In genomic region chr11:130937051-130937450, GRCh38 we compare ENCODE assay signal across 36 cellular contexts.
"Had no signal": no experiment of that assay in that cellular context is flagged by ENCODE, and none has a peak within 500 bp of the region (broad histone marks: within the 10 kb centered on the region; RNA-seq: fewer than 3 reads in every experiment).

No MANE protein-coding gene starts in this region.

- H3K4me3 ChIP-seq: adrenal gland, body of pancreas had no signal

- FAIRE-seq: astrocyte had no signal

- DNase-seq: activated B cell treated with CpG ODN at 0.5 μM for 24 hours; activated CD4-positive, alpha-beta T cell treated with anti-CD3 and anti-CD28 coated beads for 1 hour; activated CD4-positive, alpha-beta T cell treated with anti-CD3 and anti-CD28 coated beads, Interleukin-2, amount 10 ng/mL, durations not matched to agents 7 days and 5 days; activated CD4-positive, alpha-beta T cell treated with anti-CD3 and anti-CD28 coated beads, Interleukin-2, amount 50 U/mL, for 48 hours; activated CD8-positive, alpha-beta T cell treated with anti-CD3 and anti-CD28 coated beads, Interleukin-2, amount 10 ng/mL, durations not matched to agents 7 days and 5 days; activated gamma-delta T cell; activated naive CD4-positive, alpha-beta T cell treated with Interleukin-2 at 50 U/mL for 16 hours; activated naive CD8-positive, alpha-beta T cell treated with anti-CD3 and anti-CD28 coated beads, Interleukin-2, amount 10 ng/mL, durations not matched to agents 7 days and 5 days; activated T-cell treated with anti-CD3 and anti-CD28 coated beads, Interleukin-2, amount 50 U/mL, for 24 hours; adrenal gland; body of pancreas; central memory CD4-positive, alpha-beta T cell; MM.1S; MV-4-11; NCI-H1092; NCI-H1436 treated with DMSO at 0.1 percent for 48 hours; NCI-H1694 treated with DMSO at 0.1 percent for 48 hours; NCI-H2029; NCI-H2107; NCI-H2171; NCI-H226; NCI-H446 treated with DMSO at 0.1 percent for 48 hours; NCI-H524; NCI-H69; NCI-H82; SIG-M5; T-cell; T-helper 2 cell; T-helper 9 cell had no signal

- ATAC-seq: activated CD8-positive, alpha-beta T cell treated with anti-CD3 and anti-CD28 coated beads, Interleukin-2, amount 10 ng/mL, durations not matched to agents 7 days and 5 days; body of pancreas; Panc1; SK-N-SH treated with all-trans-retinoic acid at 6 μM for 48 hours; T-cell had no signal

- H3K27me3 Mint-ChIP-seq: activated CD4-positive, alpha-beta T cell treated with anti-CD3 and anti-CD28 coated beads, Interleukin-2, amount 10 ng/mL, durations not matched to agents 7 days and 5 days had no signal

- H3K27me3 ChIP-seq: adrenal gland, body of pancreas had no signal

- H3K4me2 ChIP-seq: KMS-11 had no signal

- H3K27ac Mint-ChIP-seq: activated B cell treated with CpG ODN at 0.5 μM for 24 hours; activated CD4-positive, alpha-beta T cell treated with anti-CD3 and anti-CD28 coated beads, Interleukin-2, amount 10 ng/mL, durations not matched to agents 7 days and 5 days; activated CD8-positive, alpha-beta T cell treated with anti-CD3 and anti-CD28 coated beads, Interleukin-2, amount 10 ng/mL, durations not matched to agents 7 days and 5 days; activated naive CD4-positive, alpha-beta T cell treated with anti-CD3 and anti-CD28 coated beads, Interleukin-2, amount 50 U/mL, for 24 hours; activated naive CD8-positive, alpha-beta T cell treated with anti-CD3 and anti-CD28 coated beads, Interleukin-2, amount 10 ng/mL, durations not matched to agents 7 days and 5 days; activated T-cell treated with anti-CD3 and anti-CD28 coated beads, Interleukin-2, amount 50 U/mL, for 24 hours; activated T-helper 2 cell treated with anti-CD3 and anti-CD28 coated beads, Interferon-gamma antibody, Interleukin-2, Interleukin-4, amounts not matched to agents 10 μg/mL and 5 μg/mL and 100 μg/mL, durations not matched to agents 14 hours and 24 hours and 36 hours; T-cell had no signal

- H3K9ac ChIP-seq: KMS-11 had no signal

- H3K9me3 Mint-ChIP-seq: activated B cell treated with CpG ODN at 0.5 μM for 24 hours; activated CD4-positive, alpha-beta T cell treated with anti-CD3 and anti-CD28 coated beads, Interleukin-2, amount 10 ng/mL, durations not matched to agents 7 days and 5 days; activated naive CD4-positive, alpha-beta T cell treated with anti-CD3 and anti-CD28 coated beads, Interleukin-2, amount 50 U/mL, for 24 hours; activated naive CD8-positive, alpha-beta T cell treated with anti-CD3 and anti-CD28 coated beads, Interleukin-2, amount 10 ng/mL, durations not matched to agents 7 days and 5 days; activated T-cell treated with anti-CD3 and anti-CD28 coated beads, Interleukin-2, amount 50 U/mL, for 24 hours; activated T-helper 2 cell treated with anti-CD3 and anti-CD28 coated beads, Interferon-gamma antibody, Interleukin-2, Interleukin-4, amounts not matched to agents 10 μg/mL and 5 μg/mL and 100 μg/mL, durations not matched to agents 14 hours and 24 hours and 36 hours; T-cell had no signal

- H3K36me3 ChIP-seq: adrenal gland had no signal

- H3K4me1 ChIP-seq: adrenal gland, body of pancreas had no signal

- H3K4me1 Mint-ChIP-seq: activated B cell treated with CpG ODN at 0.5 μM for 24 hours; activated CD4-positive, alpha-beta T cell treated with anti-CD3 and anti-CD28 coated beads, Interleukin-2, amount 10 ng/mL, durations not matched to agents 7 days and 5 days; activated naive CD4-positive, alpha-beta T cell treated with anti-CD3 and anti-CD28 coated beads, Interleukin-2, amount 50 U/mL, for 24 hours; activated naive CD8-positive, alpha-beta T cell treated with anti-CD3 and anti-CD28 coated beads, Interleukin-2, amount 10 ng/mL, durations not matched to agents 7 days and 5 days; T-cell had no signal

- H3K9me3 ChIP-seq: adrenal gland, body of pancreas had no signal

- H3K4me3 Mint-ChIP-seq: activated B cell treated with CpG ODN at 0.5 μM for 24 hours; activated CD4-positive, alpha-beta T cell treated with anti-CD3 and anti-CD28 coated beads, Interleukin-2, amount 10 ng/mL, durations not matched to agents 7 days and 5 days; activated CD8-positive, alpha-beta T cell treated with anti-CD3 and anti-CD28 coated beads, Interleukin-2, amount 10 ng/mL, durations not matched to agents 7 days and 5 days; activated naive CD4-positive, alpha-beta T cell treated with anti-CD3 and anti-CD28 coated beads, Interleukin-2, amount 50 U/mL, for 24 hours; activated naive CD8-positive, alpha-beta T cell treated with anti-CD3 and anti-CD28 coated beads, Interleukin-2, amount 10 ng/mL, durations not matched to agents 7 days and 5 days; activated T-cell treated with anti-CD3 and anti-CD28 coated beads, Interleukin-2, amount 50 U/mL, for 24 hours; T-cell had no signal

- H3K36me3 Mint-ChIP-seq: activated naive CD4-positive, alpha-beta T cell treated with anti-CD3 and anti-CD28 coated beads, Interleukin-2, amount 50 U/mL, for 24 hours; activated naive CD8-positive, alpha-beta T cell treated with anti-CD3 and anti-CD28 coated beads, Interleukin-2, amount 10 ng/mL, durations not matched to agents 7 days and 5 days; T-cell had no signal

- H3K27ac ChIP-seq: adrenal gland, body of pancreas, KMS-11, VCaP had no signal
